ENCODE assay signal across 15 cellular contexts in genomic region chr2:20264629-20265028, GRCh38.
"Had no signal": no experiment of that assay in that cellular context is flagged by ENCODE, and none has a peak within 500 bp of the region (broad histone marks: within the 10 kb centered on the region; RNA-seq: fewer than 3 reads in every experiment).

No MANE protein-coding gene starts in this region.

- H3K4me1 Mint-ChIP-seq: neural crest cell had no signal

- H3K4me3 Mint-ChIP-seq: activated T-helper 1 cell treated with anti-CD3 and anti-CD28 coated beads, Interleukin-12 subunit alpha, Interleukin-12 subunit beta, Interleukin-2, Interleukin-4 antibody, amounts not matched to agents 30 ng/mL and 10 ng/mL and 1 ng/mL, durations not matched to agents 14 hours and 24 hours and 36 hours; neural crest cell; T-helper 1 cell treated with Interleukin-12 subunit alpha and Interleukin-12 subunit beta and Interleukin-4 antibody, amounts not matched to agents 30 μg/mL and 1 μg/mL, for 36 hours had no signal

- ATAC-seq: upper lobe of right lung had no signal

- H3K9me3 Mint-ChIP-seq: activated T-helper 1 cell treated with anti-CD3 and anti-CD28 coated beads, Interleukin-12 subunit alpha, Interleukin-12 subunit beta, Interleukin-2, Interleukin-4 antibody, amounts not matched to agents 30 ng/mL and 10 ng/mL and 1 ng/mL, durations not matched to agents 14 hours and 24 hours and 36 hours; neural crest cell; T-helper 1 cell treated with Interleukin-12 subunit alpha and Interleukin-12 subunit beta and Interleukin-4 antibody, amounts not matched to agents 30 μg/mL and 1 μg/mL, for 36 hours had no signal

- DNase-seq: activated gamma-delta T cell treated with Interleukin-2 at 50 U/mL for 16 hours; cerebellar nuclear complex; cortex of kidney; erythroblast; foreskin melanocyte; hypothalamus; islet precursor cell; stimulated activated CD4-positive, alpha-beta T cell treated with anti-CD3 and anti-CD28 coated beads, Interleukin-12 subunit alpha, Interleukin-12 subunit beta, amount 100 ng/mL, for 4 hours; stimulated activated CD4-positive, alpha-beta T cell treated with anti-CD3 and anti-CD28 coated beads, Interleukin-1b, Interleukin-23, amount 100 ng/mL, for 48 hours; stimulated activated CD8-positive, alpha-beta memory T cell treated with anti-CD3 and anti-CD28 coated beads, Interleukin-4, amount 100 ng/mL, for 48 hours; stimulated activated naive CD4-positive, alpha-beta T cell; upper lobe of right lung had no signal
